Comparison of ENCODE assay signal across 24 cellular contexts in genomic region chr7:124536156-124536762, GRCh38.
DNase-seq lines count a peak whose midpoint lies in the region; ATAC-seq and TF ChIP-seq lines count a peak whose summit lies in the region.
"Had no signal": no experiment of that assay in that cellular context is flagged by ENCODE, and none has a peak within 500 bp of the region (broad histone marks: within the 10 kb centered on the region; RNA-seq: fewer than 3 reads in every experiment).

No MANE protein-coding gene starts in this region.

- no peaks in the 10 kb centered on the region for H3K36me3 Mint-ChIP-seq in MCF 10A (ENCODE audit: insufficient read depth, unreplicated experiment)
- H3K36me3 Mint-ChIP-seq: CD4-positive, alpha-beta memory T cell had no signal

- DNase-seq in MCF 10A (ENCODE audit: unreplicated experiment) = peak; percentile 22
- DNase-seq in breast epithelium (ENCODE audit: low spot score in 2 of 2) = no peak
- peak; percentile 27 for DNase-seq in adipocyte (ENCODE audit: low read depth)
- peak; percentile 65 for DNase-seq in fibroblast of villous mesenchyme (ENCODE audit: low read depth)
- DNase-seq in NCI-H1694 (lab: John Stamatoyannopoulos, UW) = no peak
- no peak for DNase-seq in G401 (ENCODE audit: low spot score)
- DNase-seq: activated CD4-positive, CD25-positive, alpha-beta regulatory T cell treated with anti-CD3 and anti-CD28 coated beads, Interleukin-2, amount 50 U/mL, for 72 hours; activated CD8-positive, alpha-beta T cell treated with anti-CD3 and anti-CD28 coated beads, Interleukin-2, amount 10 ng/mL, durations not matched to agents 7 days and 5 days; activated gamma-delta T cell; activated T-cell treated with anti-CD3 and anti-CD28 coated beads for 4 hours; CD4-positive, alpha-beta memory T cell; dermis blood vessel endothelial cell; head of caudate nucleus; NCI-H1105; NCI-H2107; NCI-H446 treated with DMSO at 0.1 percent for 48 hours; NK-92 treated with Interleukin-12 subunit alpha and Interleukin-12 subunit beta, amount 100 ng/mL, for 24 hours; stimulated activated CD8-positive, alpha-beta memory T cell treated with anti-CD3 and anti-CD28 coated beads, Interleukin-4, amount 100 ng/mL, for 48 hours; stomach; tibial artery had no signal

- intact Hi-C loops in MCF 10A (cut with micrococcal nuclease) (no loop called here), breast epithelium (cut with DNase I; ENCODE audit: low total_unique reads) (no loop called here)

- H3K36me3 ChIP-seq in breast epithelium (no peaks in the 10 kb centered on the region), adipocyte (ENCODE audit: control insufficient read depth, insufficient read depth, low read length, severe bottlenecking) (no peaks in the 10 kb centered on the region)
- H3K36me3 ChIP-seq: HAP-1, stomach, tibial artery had no signal

- H3K9me3 ChIP-seq in breast epithelium = no peaks in the 10 kb centered on the region
- no peaks in the 10 kb centered on the region for H3K9me3 ChIP-seq in adipocyte (ENCODE audit: control insufficient read depth, low read length)
- H3K9me3 ChIP-seq: HAP-1, stomach, tibial artery had no signal

- H3K4me3 Mint-ChIP-seq in MCF 10A (ENCODE audit: unreplicated experiment) = no peak overlapping the region
- H3K4me3 Mint-ChIP-seq: activated CD8-positive, alpha-beta T cell treated with anti-CD3 and anti-CD28 coated beads, Interleukin-2, amount 10 ng/mL, durations not matched to agents 7 days and 5 days; CD4-positive, alpha-beta memory T cell had no signal

- in situ Hi-C loops in G401 (cut with HindIII; ENCODE audit: low sequenced_read_pairs) = no loop called here

- CTCF ChIA-PET in MCF 10A (lab: Yijun Ruan, JAX) = interaction anchor here (1.1 kb wide), 1 partner anchor 230 kb away, joined by 4 read pairs; no protein-coding TSS in a partner anchor

- POLR2A ChIA-PET in MCF 10A (lab: Yijun Ruan, JAX) = interaction anchor here (0.9 kb wide), 1 partner anchor 30 kb away, joined by 3 read pairs; no protein-coding TSS in a partner anchor

- BruUV-seq in MCF 10A (replicated peaks; lab: Mats Ljungman, UMichigan) = no TSS peak

- ATAC-seq in SK-N-SH treated with all-trans-retinoic acid at 6 μM for 48 hours = no peak
- ATAC-seq in GM21576 (IDR thresholded peaks at IDR 0.05; ENCODE audit: unreplicated experiment) = no peak
- ATAC-seq: activated CD8-positive, alpha-beta T cell treated with anti-CD3 and anti-CD28 coated beads, Interleukin-2, amount 10 ng/mL, durations not matched to agents 7 days and 5 days had no signal

- H3K9ac ChIP-seq in adipocyte (ENCODE audit: low read length) = no peak overlapping the region

- H3K4me1 Mint-ChIP-seq in MCF 10A (ENCODE audit: insufficient read depth, unreplicated experiment) = peaks cover 9% of the 10 kb centered on the region
- H3K4me1 Mint-ChIP-seq: CD4-positive, alpha-beta memory T cell had no signal

- H3K4me3 ChIP-seq in breast epithelium (no peak overlapping the region), adipocyte (ENCODE audit: low read length) (no peak overlapping the region), fibroblast of villous mesenchyme (ENCODE audit: low read depth, low read length) (no peak overlapping the region)
- H3K4me3 ChIP-seq: HAP-1, stomach, tibial artery had no signal

- no peak for TF ChIP-seq POLR2A in breast epithelium (IDR thresholded peaks at IDR 0.05)

- TF ChIP-seq CTCF in MCF 10A (IDR thresholded peaks at IDR 0.05; ENCODE audit: unreplicated experiment) = no peak
- no peak for TF ChIP-seq CTCF in breast epithelium (IDR thresholded peaks at IDR 0.05)
- no peak for TF ChIP-seq CTCF in fibroblast of villous mesenchyme (IDR thresholded peaks at IDR 0.05; ENCODE audit: insufficient read depth, low read depth, low read length)

- peak overlapping the region; percentile 5 for H3K27ac Mint-ChIP-seq in MCF 10A (ENCODE audit: low read depth, unreplicated experiment)
- H3K27ac Mint-ChIP-seq: activated CD8-positive, alpha-beta T cell treated with anti-CD3 and anti-CD28 coated beads, Interleukin-2, amount 10 ng/mL, durations not matched to agents 7 days and 5 days; CD4-positive, alpha-beta memory T cell had no signal

- no peaks in the 10 kb centered on the region for H3K9me3 Mint-ChIP-seq in MCF 10A (ENCODE audit: unreplicated experiment)

- no peaks in the 10 kb centered on the region for H3K27me3 ChIP-seq in breast epithelium
- H3K27me3 ChIP-seq in adipocyte (replicated peaks; ENCODE audit: control insufficient read depth, insufficient read depth, low read length) = no peaks in the 10 kb centered on the region
- H3K27me3 ChIP-seq: stomach, tibial artery had no signal

- no peak overlapping the region for H3K27ac ChIP-seq in breast epithelium
- H3K27ac ChIP-seq: 22Rv1, stomach, tibial artery had no signal

- H3K4me1 ChIP-seq in breast epithelium (no peaks in the 10 kb centered on the region), adipocyte (ENCODE audit: control insufficient read depth, insufficient read depth, low read length) (no peaks in the 10 kb centered on the region)
- H3K4me1 ChIP-seq: stomach, tibial artery had no signal

- H3K27me3 Mint-ChIP-seq in MCF 10A (ENCODE audit: insufficient read depth, unreplicated experiment) = no peaks in the 10 kb centered on the region
- H3K27me3 Mint-ChIP-seq: CD4-positive, alpha-beta memory T cell had no signal

TF ChIP-seq in SK-N-SH treated with all-trans-retinoic acid at 6 μM for 48 hours, 23 proteins besides CTCF, POLR2A, EP300 and RAD21:
- no peak for TF ChIP-seq SNAI2 (CRISPR knock-in tag; IDR thresholded peaks at IDR 0.05)
- TF ChIP-seq GLIS3 (CRISPR knock-in tag; IDR thresholded peaks at IDR 0.05) = no peak
- no peak for TF ChIP-seq ZNF70 (CRISPR knock-in tag; IDR thresholded peaks at IDR 0.05)
- no peak for TF ChIP-seq ZNF565 (CRISPR knock-in tag; conservative IDR thresholded peaks at IDR 0.05; ENCODE audit: low read depth)
- TF ChIP-seq OSR1 (CRISPR knock-in tag; IDR thresholded peaks at IDR 0.05) = no peak
- no peak for TF ChIP-seq ESRRG (CRISPR knock-in tag; IDR thresholded peaks at IDR 0.05)
- TF ChIP-seq ZFP3 (CRISPR knock-in tag; IDR thresholded peaks at IDR 0.05) = no peak
- no peak for TF ChIP-seq TSHZ2 (CRISPR knock-in tag; IDR thresholded peaks at IDR 0.05)
TF ChIP-seq in SK-N-SH treated with all-trans-retinoic acid at 6 μM for 48 hours: peak in this region for 0.

Comparison
In these comparisons a context has a peak if more than half of its experiments do, and no peak if none do; other contexts are left out.
1. DNase-seq: peak in MCF 10A (single experiment), adipocyte (single experiment) and fibroblast of villous mesenchyme (single experiment); none in breast epithelium (0 of 2), NCI-H1694 (single experiment) and G401 (single experiment).